ENCODE assay signal across 8 cellular contexts in genomic region chr7:76166404-76167255, GRCh38. TPM values are rescaled to one million over a fixed set of nuclear protein-coding genes. Genes with fewer than 3 reads are reported as not detected.
DNase-seq lines count a peak whose midpoint lies in the region; ATAC-seq and TF ChIP-seq lines count a peak whose summit lies in the region.

No MANE protein-coding gene starts in this region.

- H3K4me3 ChIP-seq in BJ (ENCODE audit: low read depth, low read length) = peak overlapping the region; percentile 69

- peak; percentile 41; the same call in 1 of the 2 replicates for TF ChIP-seq CTCF in BJ (IDR thresholded peaks at IDR 0.05; ENCODE audit: insufficient read depth, low read depth, low read length)

- peak; percentile 67 for ATAC-seq in HG03457 (IDR thresholded peaks at IDR 0.05; ENCODE audit: unreplicated experiment)

- CTCF ChIA-PET in BJ (lab: Yijun Ruan, JAX) = interaction anchor here (0.6 to 5.0 kb wide), 6 partner anchors 12 to 151 kb away, joined by 3 to 27 read pairs (median 3); no protein-coding TSS in a partner anchor

- DNase-seq in BJ (ENCODE audit: low read depth) = peak; percentile 61
- peak; percentile 70 for DNase-seq in GM19240 (ENCODE audit: insufficient read length, low spot score)
- peak; percentile 97 for DNase-seq in NCI-H526 treated with DMSO at 0.1 percent for 48 hours (lab: John Stamatoyannopoulos, UW)
- DNase-seq in activated CD4-positive, alpha-beta T cell treated with anti-CD3 and anti-CD28 coated beads, Interleukin-2, amount 50 U/mL, for 24 hours (ENCODE audit: low read depth in 1 of 2, low spot score in 1 of 2) = peak; percentile 83 to 88
- peak; percentile 88 for DNase-seq in dedifferentiated amniotic fluid mesenchymal stem cell (ENCODE audit: extremely low spot score)
- DNase-seq in left kidney (ENCODE audit: low read depth, low spot score) = peak; percentile 99
- peak; percentile 82 to 90 for DNase-seq in stimulated activated CD4-positive, alpha-beta T cell treated with anti-CD3 and anti-CD28 coated beads, Interleukin-1b, Interleukin-23, amount 100 ng/mL, for 4 hours (ENCODE audit: low read depth in 2 of 2)

- POLR2A ChIA-PET in BJ (lab: Charles Lee) = interaction anchor here (0.5 to 0.6 kb wide), 3 partner anchors 15 to 46 kb away, joined by 3 to 21 read pairs (median 15); no protein-coding TSS in a partner anchor

- H3K27me3 ChIP-seq in BJ (ENCODE audit: control insufficient read depth, insufficient read depth, low read length) = no peaks in the 10 kb centered on the region

- no peaks in the 10 kb centered on the region for H3K36me3 ChIP-seq in BJ (ENCODE audit: control insufficient read depth, insufficient read depth, low read length)

RNA-seq across cellular contexts. Expression of gene SRRM3, which starts 35.1 kb away (rescaled TPM):
- 0.48 and 0.80 TPM in 2 replicates for polyA plus RNA-seq in BJ (2011; rRNA removed)
- 0.93 and 1.00 TPM in 2 replicates for polyA minus RNA-seq in BJ (2011; rRNA and poly(A)+ RNA removed)

Comparison
In these comparisons a context has a peak if more than half of its experiments do, and no peak if none do; other contexts are left out.
1. Peak in every context shown above with its lines: DNase-seq, ATAC-seq and H3K4me3 ChIP-seq.